In the genomic region with DNA sequence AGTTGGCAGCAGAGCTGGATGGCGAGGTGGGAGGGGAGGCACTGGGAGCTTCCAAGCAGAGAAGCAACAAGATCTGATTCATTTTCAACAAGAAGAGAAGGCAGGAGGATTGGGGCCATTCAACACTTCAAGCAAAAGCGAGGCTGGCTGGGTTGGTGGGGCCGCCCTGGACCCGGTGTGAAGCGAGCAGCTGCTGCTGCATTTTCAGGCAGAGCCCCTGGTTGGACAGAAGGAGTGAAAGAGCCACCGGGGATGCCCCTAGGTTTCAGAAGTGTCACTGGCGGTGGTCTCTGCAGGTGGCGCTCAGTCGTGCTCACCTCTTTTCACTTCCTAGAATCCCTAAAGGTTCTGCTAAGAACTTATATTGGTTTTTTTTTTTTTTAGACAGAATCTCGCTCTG, we compare ENCODE assay signal across 21 cellular contexts.
DNase-seq lines count a peak whose midpoint lies in the region; ATAC-seq and TF ChIP-seq lines count a peak whose summit lies in the region.
"Had no signal": no experiment of that assay in that cellular context is flagged by ENCODE, and none has a peak within 500 bp of the region (broad histone marks: within the 10 kb centered on the region; RNA-seq: fewer than 3 reads in every experiment).

No MANE protein-coding gene starts in this region.

- H3K27me3 Mint-ChIP-seq in stimulated activated memory B cell treated with anti-CD40 and anti-IgM and Interleukin-4, amounts not matched to agents 10 μg/mL and 1 μg/mL and 100 μg/mL, for 72 hours, result peaks cover 73% of the 10 kb centered on the region

- peak overlapping the region; percentile 89 for H3K27ac ChIP-seq in OCI-LY1 (ENCODE audit: low read depth, low read length, poor library complexity, severe bottlenecking)
- H3K27ac ChIP-seq: dorsolateral prefrontal cortex, left lung, RWPE1, skin epidermis, suprapubic skin had no signal

- no peaks in the 10 kb centered on the region for H3K79me2 ChIP-seq in OCI-LY1 (ENCODE audit: insufficient read depth, low read length)

- peak overlapping the region; percentile 65 for H3K27ac Mint-ChIP-seq in stimulated activated memory B cell treated with anti-CD40 and anti-IgM and Interleukin-4, amounts not matched to agents 10 μg/mL and 1 μg/mL and 100 μg/mL, for 72 hours
- H3K27ac Mint-ChIP-seq: activated CD4-positive, alpha-beta memory T cell treated with anti-CD3 and anti-CD28 coated beads for 36 hours; activated naive CD8-positive, alpha-beta T cell treated with anti-CD3 and anti-CD28 coated beads, Interleukin-2, amount 50 U/mL, for 24 hours; naive thymus-derived CD4-positive, alpha-beta T cell had no signal

- peak overlapping the region; percentile 36 for H3K4me3 Mint-ChIP-seq in stimulated activated memory B cell treated with anti-CD40 and anti-IgM and Interleukin-4, amounts not matched to agents 10 μg/mL and 1 μg/mL and 100 μg/mL, for 72 hours
- H3K4me3 Mint-ChIP-seq: activated CD4-positive, alpha-beta memory T cell treated with anti-CD3 and anti-CD28 coated beads for 36 hours; activated naive CD8-positive, alpha-beta T cell treated with anti-CD3 and anti-CD28 coated beads, Interleukin-2, amount 50 U/mL, for 24 hours; naive thymus-derived CD4-positive, alpha-beta T cell had no signal

- no peaks in the 10 kb centered on the region for H3K9me3 Mint-ChIP-seq in stimulated activated memory B cell treated with anti-CD40 and anti-IgM and Interleukin-4, amounts not matched to agents 10 μg/mL and 1 μg/mL and 100 μg/mL, for 72 hours
- H3K9me3 Mint-ChIP-seq: activated CD4-positive, alpha-beta memory T cell treated with anti-CD3 and anti-CD28 coated beads for 36 hours; activated naive CD8-positive, alpha-beta T cell treated with anti-CD3 and anti-CD28 coated beads, Interleukin-2, amount 50 U/mL, for 24 hours; naive thymus-derived CD4-positive, alpha-beta T cell had no signal

- no peaks in the 10 kb centered on the region; the same call in 1 of the 2 replicates for H3K27me3 ChIP-seq in OCI-LY1 (ENCODE audit: insufficient read depth, low read length)
- H3K27me3 ChIP-seq: dorsolateral prefrontal cortex, left lung, suprapubic skin had no signal

- H3K9ac ChIP-seq in OCI-LY1 (ENCODE audit: low read length), result no peak overlapping the region
- H3K9ac ChIP-seq: SK-N-SH had no signal

- H3F3A ChIP-seq in OCI-LY1 (ENCODE audit: insufficient read depth, low read length), result no peaks in the 10 kb centered on the region

- H3K4me3 ChIP-seq in OCI-LY1 (ENCODE audit: low read depth, low read length, poor library complexity, severe bottlenecking), result no peak overlapping the region
- H3K4me3 ChIP-seq: dorsolateral prefrontal cortex, left lung, skin epidermis, suprapubic skin had no signal

- TF ChIP-seq CTCF in GM10266 (IDR thresholded peaks at IDR 0.05; ENCODE audit: control insufficient read depth, insufficient read depth, low read depth, missing control alignments) (peak; percentile 17), OCI-LY1 (IDR thresholded peaks at IDR 0.05; ENCODE audit: low read length) (no peak)

- H3K9me2 ChIP-seq in OCI-LY1 (ENCODE audit: low read depth, low read length), result no peaks in the 10 kb centered on the region
- H3K9me2 ChIP-seq: SK-N-SH had no signal

- H3K4me2 ChIP-seq in OCI-LY1 (ENCODE audit: low read length), result peak overlapping the region; percentile 22; the same call in 1 of the 2 replicates
- H3K4me2 ChIP-seq: SK-N-SH had no signal

- no peak overlapping the region for H2AFZ ChIP-seq in OCI-LY1 (ENCODE audit: low read length)

- peak; percentile 36 for ATAC-seq in GM19463 (IDR thresholded peaks at IDR 0.05; ENCODE audit: unreplicated experiment)
- peak; percentile 80 for ATAC-seq in stimulated activated memory B cell treated with anti-CD40 and anti-IgM and Interleukin-4, amounts not matched to agents 10 μg/mL and 1 μg/mL and 100 μg/mL, for 72 hours
- ATAC-seq: activated naive CD8-positive, alpha-beta T cell treated with anti-CD3 and anti-CD28 coated beads, Interleukin-2, amount 50 U/mL, for 24 hours had no signal

- no peaks in the 10 kb centered on the region for H3K9me3 ChIP-seq in OCI-LY1 (ENCODE audit: low read length)
- H3K9me3 ChIP-seq: left lung, SK-N-SH, suprapubic skin had no signal

- peaks cover 61% of the 10 kb centered on the region for H3K4me1 Mint-ChIP-seq in stimulated activated memory B cell treated with anti-CD40 and anti-IgM and Interleukin-4, amounts not matched to agents 10 μg/mL and 1 μg/mL and 100 μg/mL, for 72 hours

- no peaks in the 10 kb centered on the region for H3K36me3 Mint-ChIP-seq in stimulated activated memory B cell treated with anti-CD40 and anti-IgM and Interleukin-4, amounts not matched to agents 10 μg/mL and 1 μg/mL and 100 μg/mL, for 72 hours
- H3K36me3 Mint-ChIP-seq: activated CD4-positive, alpha-beta memory T cell treated with anti-CD3 and anti-CD28 coated beads for 36 hours; naive thymus-derived CD4-positive, alpha-beta T cell had no signal

- peaks cover 49% of the 10 kb centered on the region for H3K4me1 ChIP-seq in OCI-LY1 (ENCODE audit: insufficient read depth, low read length, severe bottlenecking)
- H3K4me1 ChIP-seq: suprapubic skin had no signal

- no peaks in the 10 kb centered on the region for H3K36me3 ChIP-seq in OCI-LY1 (ENCODE audit: insufficient read depth, low read length)
- H3K36me3 ChIP-seq: left lung, suprapubic skin had no signal

- DNase-seq in GM10266 (ENCODE audit: extremely low spot score) (no peak), NCI-H2196 treated with DMSO at 0.1 percent for 48 hours (lab: John Stamatoyannopoulos, UW; ENCODE audit: unreplicated experiment) (no peak), SKM-1 treated with dmso at 0.1 percent for 144 hours (lab: John Stamatoyannopoulos, UW; ENCODE audit: unreplicated experiment) (no peak), NCI-H1092 (lab: John Stamatoyannopoulos, UW) (no peak)
- DNase-seq: activated CD4-positive, alpha-beta memory T cell treated with anti-CD3 and anti-CD28 coated beads for 36 hours; activated gamma-delta T cell; activated naive CD8-positive, alpha-beta T cell treated with anti-CD3 and anti-CD28 coated beads, Interleukin-2, amount 50 U/mL, for 24 hours; dorsolateral prefrontal cortex; left lung; naive thymus-derived CD4-positive, alpha-beta T cell; NCI-H1694 treated with DMSO at 0.1 percent for 48 hours; NCI-H2171 treated with DMSO at 0.1 percent for 48 hours; NCI-H526 treated with DMSO at 0.1 percent for 48 hours; SK-N-SH; stimulated activated CD4-positive, alpha-beta T cell treated with anti-CD3 and anti-CD28 coated beads, Interleukin-1b, Interleukin-23, amount 100 ng/mL, for 48 hours had no signal

- no peaks in the 10 kb centered on the region for H4K20me1 ChIP-seq in OCI-LY1 (ENCODE audit: insufficient read depth, low read length)
